In the genomic region with DNA sequence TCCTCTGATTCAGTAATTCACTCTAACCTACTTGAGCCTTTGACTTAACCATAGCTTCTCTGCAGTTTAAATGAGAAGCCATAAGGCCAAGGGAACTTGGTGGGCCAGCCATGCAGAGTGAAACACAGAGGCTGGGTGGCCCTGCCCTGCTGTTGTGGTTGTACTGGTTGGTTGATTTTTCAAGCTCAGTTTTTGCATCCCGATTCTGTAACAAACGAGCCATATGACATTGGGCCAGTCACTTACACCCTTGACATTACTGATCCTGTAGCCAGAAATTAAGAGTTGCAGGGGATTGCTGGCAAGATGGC, we compare ENCODE assay signal across 1 cellular context.
TF ChIP-seq lines count a peak whose summit lies in the region.

No MANE protein-coding gene starts in this region.

TF ChIP-seq in SK-N-SH, 30 proteins besides CTCF, POLR2A, EP300 and RAD21 (continued from another document):
- TF ChIP-seq FOXJ3 (CRISPR knock-in tag; IDR thresholded peaks at IDR 0.05) (no peak), FOXM1 (IDR thresholded peaks at IDR 0.05; ENCODE audit: low read depth) (no peak), MXI1 (IDR thresholded peaks at IDR 0.05; ENCODE audit: low read depth, low read length) (no peak), GABPA (IDR thresholded peaks at IDR 0.05; ENCODE audit: low read depth) (no peak), PBX3 (IDR thresholded peaks at IDR 0.05) (no peak), SMC3 (IDR thresholded peaks at IDR 0.05; ENCODE audit: low read depth, low read length) (no peak), POLR2AphosphoS5 (IDR thresholded peaks at IDR 0.05; ENCODE audit: low read depth, low read length) (no peak), TCF12 (IDR thresholded peaks at IDR 0.05) (no peak)
